In genomic region chr14:41604793-41605534, GRCh38 we compare ENCODE assay signal across 8 cellular contexts. TPM values are rescaled to one million over a fixed set of nuclear protein-coding genes. Genes with fewer than 3 reads are reported as not detected.
DNase-seq lines count a peak whose midpoint lies in the region; ATAC-seq and TF ChIP-seq lines count a peak whose summit lies in the region.

No MANE protein-coding gene starts in this region.

- intact Hi-C loops in mucosa of descending colon (cut with DNase I, micrococcal nuclease), result no loop called here

- TF ChIP-seq CTCF in mucosa of descending colon (IDR thresholded peaks at IDR 0.05), result no peak

- no peak overlapping the region for H3K9ac ChIP-seq in endocrine pancreas (ENCODE audit: control insufficient read depth, insufficient read depth, low read length)

- no peaks in the 10 kb centered on the region for H3K36me3 ChIP-seq in endocrine pancreas (ENCODE audit: control insufficient read depth, insufficient read depth, low read length)
- no peaks in the 10 kb centered on the region for H3K36me3 ChIP-seq in mucosa of descending colon (ENCODE audit: low read depth)

- DNase-seq in D341Med (ENCODE audit: low spot score) (peak; percentile 9), NCI-H2171 (lab: John Stamatoyannopoulos, UW) (peak; percentile 62), mucosa of descending colon (peak in 1 of 3 donors; percentile 50), T-helper 2 cell (no peak)
- no peak for DNase-seq in activated CD4-positive, CD25-positive, alpha-beta regulatory T cell treated with anti-CD3 and anti-CD28 coated beads, Interleukin-2, amount 50 U/mL, for 72 hours

- H3K4me3 ChIP-seq in endocrine pancreas (ENCODE audit: control insufficient read depth, insufficient read depth, low read length) (peak overlapping the region; percentile 52), mucosa of descending colon (no peak overlapping the region)

- peaks cover 24% of the 10 kb centered on the region for H3K27me3 ChIP-seq in endocrine pancreas (ENCODE audit: control insufficient read depth, insufficient read depth, low read length)

- peaks cover 4% of the 10 kb centered on the region for H3K4me1 ChIP-seq in endocrine pancreas (ENCODE audit: control insufficient read depth, insufficient read depth, low read length)
- no peaks in the 10 kb centered on the region for H3K4me1 ChIP-seq in mucosa of descending colon (ENCODE audit: low read depth)

- H3K9me3 ChIP-seq in endocrine pancreas (ENCODE audit: control insufficient read depth, low read length), result no peaks in the 10 kb centered on the region
- no peaks in the 10 kb centered on the region for H3K9me3 ChIP-seq in mucosa of descending colon

- peak; percentile 52 for ATAC-seq in mucosa of descending colon
- no peak for ATAC-seq in GM21723 (IDR thresholded peaks at IDR 0.05; ENCODE audit: unreplicated experiment)
- no peak for ATAC-seq in GM21619 (IDR thresholded peaks at IDR 0.05; ENCODE audit: unreplicated experiment)

RNA-seq across cellular contexts. Expression of gene LRFN5, which starts 1.7 kb away (rescaled TPM):
- 1 to 10 TPM in 1 of 3 donors, under 1 TPM in 2; 0.49 to 4.1 (median 0.55) TPM for total RNA-seq in mucosa of descending colon

Comparison
In these comparisons a context has a peak if more than half of its experiments do, and no peak if none do; other contexts are left out.
1. DNase-seq: peak in D341Med (single experiment) and NCI-H2171 (single experiment); none in activated CD4-positive, CD25-positive, alpha-beta regulatory T cell treated with anti-CD3 and anti-CD28 coated beads, Interleukin-2, amount 50 U/mL, for 72 hours (single experiment) and T-helper 2 cell (0 of 5).